18 cellular contexts compared by ENCODE assay signal in the genomic region with DNA sequence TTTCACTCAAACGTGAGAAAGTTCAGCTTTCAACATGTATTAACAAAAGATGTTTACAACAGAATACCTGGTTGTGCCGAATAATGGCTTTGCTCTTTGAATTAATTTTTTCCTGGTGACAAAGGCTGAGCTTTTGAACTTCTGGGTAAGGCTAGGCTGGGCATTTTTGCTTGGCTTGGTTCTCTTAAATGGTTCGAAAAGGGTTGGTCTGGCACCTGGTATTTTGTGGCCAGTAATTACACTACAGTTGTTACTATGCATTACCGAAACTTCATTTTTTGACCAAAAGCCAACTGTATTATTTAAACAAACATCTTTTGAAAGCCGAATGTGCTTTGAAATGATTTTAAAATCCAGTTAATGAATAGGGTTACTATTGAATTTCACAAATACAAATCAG.
"Had no signal": no experiment of that assay in that cellular context is flagged by ENCODE, and none has a peak within 500 bp of the region (broad histone marks: within the 10 kb centered on the region; RNA-seq: fewer than 3 reads in every experiment).

No MANE protein-coding gene starts in this region.

- H3K27ac ChIP-seq: epithelial cell of prostate, hepatocyte, pancreas had no signal

- ATAC-seq: left colon, left ventricle myocardium superior, pancreas, right cardiac atrium had no signal

- H3K36me3 ChIP-seq: pancreas had no signal

- H3K4me3 ChIP-seq: hepatocyte, lung, pancreas had no signal

- DNase-seq: effector memory CD4-positive, alpha-beta T cell; foreskin melanocyte; head of caudate nucleus; kidney; left colon; left ventricle myocardium superior; mesenchymal stem cell; naive B cell; occipital lobe; pancreas; right cardiac atrium; small intestine; stimulated activated CD4-positive, alpha-beta T cell treated with anti-CD3 and anti-CD28 coated beads, Interleukin-12 subunit alpha, Interleukin-12 subunit beta, amount 100 ng/mL, for 4 hours; stimulated activated naive CD4-positive, alpha-beta T cell treated with Interleukin-2 at 50 U/mL for 16 hours; trophoblast cell had no signal

- H3K27me3 ChIP-seq: hepatocyte, pancreas had no signal

- H3K9me3 ChIP-seq: pancreas had no signal
